8 cellular contexts compared by ENCODE assay signal in genomic region chr5:7927466-7928375, GRCh38. TPM values are rescaled to one million over a fixed set of nuclear protein-coding genes. Genes with fewer than 3 reads are reported as not detected.
DNase-seq lines count a peak whose midpoint lies in the region; ATAC-seq, FAIRE-seq and TF ChIP-seq lines count a peak whose summit lies in the region.

No MANE protein-coding gene starts in this region.

- H3K4me2 ChIP-seq in DOHH2 (ENCODE audit: low read length), result no peak overlapping the region

- ATAC-seq in GM21515 (IDR thresholded peaks at IDR 0.05; ENCODE audit: unreplicated experiment), result peak; percentile 77

- H3K9me2 ChIP-seq in DOHH2 (replicated peaks; ENCODE audit: control insufficient read depth, low read length), result no peaks in the 10 kb centered on the region

- H3F3A ChIP-seq in DOHH2 (ENCODE audit: control insufficient read depth, insufficient read depth), result no peaks in the 10 kb centered on the region

- H3K79me2 ChIP-seq in DOHH2 (ENCODE audit: control insufficient read depth, low read length), result no peaks in the 10 kb centered on the region

- no peak overlapping the region for H3K4me3 Mint-ChIP-seq in glutamatergic neuron (ENCODE audit: unreplicated experiment)
- no peak overlapping the region for H3K4me3 Mint-ChIP-seq in T-helper 2 cell treated with Interferon-gamma antibody and Interleukin-4, amounts not matched to agents 5 μg/mL and 100 μg/mL, for 36 hours

- H3K27me3 Mint-ChIP-seq in glutamatergic neuron (ENCODE audit: unreplicated experiment), result no peaks in the 10 kb centered on the region
- peaks cover 3% of the 10 kb centered on the region for H3K27me3 Mint-ChIP-seq in T-helper 2 cell treated with Interferon-gamma antibody and Interleukin-4, amounts not matched to agents 5 μg/mL and 100 μg/mL, for 36 hours (ENCODE audit: low read depth)

- H3K9me3 ChIP-seq in DOHH2 (ENCODE audit: control insufficient read depth, insufficient read depth, low read length) (no peaks in the 10 kb centered on the region), prostate gland (no peaks in the 10 kb centered on the region)

- WGBS in prostate gland, result 51% methylated on average over 26 of the region's 26 CpGs

- H3K9me3 Mint-ChIP-seq in glutamatergic neuron (ENCODE audit: unreplicated experiment), result no peaks in the 10 kb centered on the region
- no peaks in the 10 kb centered on the region for H3K9me3 Mint-ChIP-seq in T-helper 2 cell treated with Interferon-gamma antibody and Interleukin-4, amounts not matched to agents 5 μg/mL and 100 μg/mL, for 36 hours

- no peaks in the 10 kb centered on the region for H3K36me3 Mint-ChIP-seq in glutamatergic neuron (ENCODE audit: unreplicated experiment)
- H3K36me3 Mint-ChIP-seq in T-helper 2 cell treated with Interferon-gamma antibody and Interleukin-4, amounts not matched to agents 5 μg/mL and 100 μg/mL, for 36 hours (ENCODE audit: low read depth), result no peaks in the 10 kb centered on the region

- H3K4me1 ChIP-seq in DOHH2 (ENCODE audit: control insufficient read depth, low read length) (no peaks in the 10 kb centered on the region), prostate gland (replicated peaks) (no peaks in the 10 kb centered on the region)

- H3K36me3 ChIP-seq in DOHH2 (ENCODE audit: control insufficient read depth, low read length) (no peaks in the 10 kb centered on the region), prostate gland (no peaks in the 10 kb centered on the region)

- H3K4me3 ChIP-seq in DOHH2 (ENCODE audit: low read length) (no peak overlapping the region), prostate gland (no peak overlapping the region)

- TF ChIP-seq CTCF in DOHH2 (IDR thresholded peaks at IDR 0.05; ENCODE audit: low read depth, low read length, poor library complexity, severe bottlenecking), result peak; percentile 70
- TF ChIP-seq CTCF in glutamatergic neuron (IDR thresholded peaks at IDR 0.05; ENCODE audit: partially characterized antibody, unreplicated experiment), result peak; percentile 74
- TF ChIP-seq CTCF in prostate gland (IDR thresholded peaks at IDR 0.05), result peak; percentile 10 to 77 (median 63)

- DNase-seq in HTR-8/SVneo (ENCODE audit: insufficient read length, low spot score) (peak; percentile 87), NCI-H82 treated with DMSO at 0.1 percent for 48 hours (lab: John Stamatoyannopoulos, UW; ENCODE audit: unreplicated experiment) (peak; percentile 10), glutamatergic neuron (peak; percentile 75), prostate gland (ENCODE audit: low spot score) (peak; percentile 40)
- DNase-seq in activated naive CD4-positive, alpha-beta T cell treated with Interleukin-2 at 50 U/mL for 16 hours, result peak; percentile 29
- DNase-seq in T-helper 2 cell treated with Interferon-gamma antibody and Interleukin-4, amounts not matched to agents 5 μg/mL and 100 μg/mL, for 36 hours (ENCODE audit: low spot score), result no peak

- H3K27me3 ChIP-seq in DOHH2 (ENCODE audit: control insufficient read depth, low read length) (no peaks in the 10 kb centered on the region), prostate gland (replicated peaks; ENCODE audit: insufficient read depth) (no peaks in the 10 kb centered on the region)

- H3K27ac ChIP-seq in DOHH2 (ENCODE audit: low read depth, low read length), result no peak overlapping the region
- H3K27ac ChIP-seq in prostate gland, result no peak overlapping the region

- H3K27ac Mint-ChIP-seq in glutamatergic neuron (ENCODE audit: unreplicated experiment), result no peak overlapping the region
- H3K27ac Mint-ChIP-seq in T-helper 2 cell treated with Interferon-gamma antibody and Interleukin-4, amounts not matched to agents 5 μg/mL and 100 μg/mL, for 36 hours, result no peak overlapping the region

- H4K20me1 ChIP-seq in DOHH2 (ENCODE audit: control insufficient read depth, insufficient read depth, low read depth, low read length), result no peaks in the 10 kb centered on the region

- intact Hi-C loops in prostate gland (cut with DNase I), result no loop called here

- TF ChIP-seq POLR2A in prostate gland (IDR thresholded peaks at IDR 0.05), result no peak

- H3K4me1 Mint-ChIP-seq in glutamatergic neuron (ENCODE audit: low read depth, unreplicated experiment), result peaks cover 8% of the 10 kb centered on the region
- no peaks in the 10 kb centered on the region for H3K4me1 Mint-ChIP-seq in T-helper 2 cell treated with Interferon-gamma antibody and Interleukin-4, amounts not matched to agents 5 μg/mL and 100 μg/mL, for 36 hours (ENCODE audit: low read depth)

- FAIRE-seq in HTR-8/SVneo (lab: Jason Lieb, UNC), result peak; percentile 77

RNA-seq across cellular contexts. Expression of gene MTRR, which starts 58.8 kb away (rescaled TPM):
- total RNA-seq in glutamatergic neuron (ENCODE audit: unreplicated experiment) (37.9 TPM), prostate gland (10 to 100 TPM; 34.5 to 64.6 TPM)

RNA-seq across cellular contexts. Expression of gene FASTKD3, which starts 58.9 kb away (rescaled TPM):
- total RNA-seq in glutamatergic neuron (ENCODE audit: unreplicated experiment) (7.4 TPM), prostate gland (10 to 100 TPM in 1 of 2 donors, 1 to 10 TPM in 1; 9.7 to 10.7 TPM)
